ENCODE assay signal across 9 cellular contexts in the genomic region with DNA sequence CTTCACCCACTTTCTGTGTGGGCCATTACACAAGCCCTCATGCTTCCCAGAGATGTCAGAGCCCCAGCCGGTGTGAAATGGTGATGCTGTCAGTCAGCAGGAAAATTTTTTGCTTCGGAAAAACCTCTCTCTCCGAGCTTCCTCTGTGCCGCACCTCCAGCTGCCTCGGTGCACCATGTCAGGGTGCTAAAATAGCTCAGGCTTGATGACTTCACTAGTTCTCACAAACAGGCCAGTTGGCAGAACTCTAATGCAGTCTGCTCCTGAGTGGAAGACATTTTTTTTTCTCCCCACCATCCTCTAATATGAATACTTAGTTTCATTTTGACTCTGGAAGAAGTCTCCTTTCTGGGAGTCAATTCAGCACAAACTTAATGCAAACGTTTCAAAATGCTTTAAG.
DNase-seq lines count a peak whose midpoint lies in the region; ATAC-seq, FAIRE-seq and TF ChIP-seq lines count a peak whose summit lies in the region.
"Had no signal": no experiment of that assay in that cellular context is flagged by ENCODE, and none has a peak within 500 bp of the region (broad histone marks: within the 10 kb centered on the region; RNA-seq: fewer than 3 reads in every experiment).

No MANE protein-coding gene starts in this region.

- H2AFZ ChIP-seq in keratinocyte (ENCODE audit: control insufficient read depth, low read length) = no peak overlapping the region

- no peak overlapping the region for H3K56ac ChIP-seq in mesendoderm (ENCODE audit: low read length)

- H2BK120ac ChIP-seq in mesendoderm (ENCODE audit: low read depth, low read length) = no peak overlapping the region

- H3K4ac ChIP-seq in mesendoderm (ENCODE audit: low read depth, low read length) = no peak overlapping the region

- FAIRE-seq in keratinocyte (lab: Jason Lieb, UNC) = peak; percentile 26
- FAIRE-seq: colon had no signal

- no peak for DNase-seq in activated naive CD4-positive, alpha-beta T cell treated with anti-CD3 and anti-CD28 coated beads, Interleukin-2, amount 50 U/mL, for 72 hours (ENCODE audit: low spot score in 2 of 2)
- no peak for DNase-seq in keratinocyte (ENCODE audit: low read depth, low spot score)
- peak; percentile 32 for DNase-seq in stimulated activated naive CD8-positive, alpha-beta T cell treated with anti-CD3 and anti-CD28 coated beads, Interleukin-15, Interleukin-2, amounts not matched to agents 100 U/mL and 50 U/mL, for 24 hours
- DNase-seq in DMS79 (lab: John Stamatoyannopoulos, UW) = no peak
- no peak for DNase-seq in mesendoderm

- H3K4me3 ChIP-seq in BLaER1 = peak overlapping the region; percentile 61
- H3K4me3 ChIP-seq in keratinocyte (ENCODE audit: control insufficient read depth in 2 of 3, extremely low read depth in 1 of 3, insufficient read depth in 2 of 3, low read depth in 1 of 3, low read length in 3 of 3) = no peak overlapping the region
- no peak overlapping the region for H3K4me3 ChIP-seq in mesendoderm (ENCODE audit: low read length)

- dilution Hi-C loops in keratinocyte (cut with MboI; ENCODE audit: extremely low pct_ligation_motif_present, low sequenced_read_pairs) = no loop called here

- ATAC-seq in GM19455 (IDR thresholded peaks at IDR 0.05; ENCODE audit: unreplicated experiment) (peak; percentile 70), HG03469 (IDR thresholded peaks at IDR 0.05; ENCODE audit: unreplicated experiment) (peak; percentile 70)
- ATAC-seq in activated naive CD4-positive, alpha-beta T cell treated with anti-CD3 and anti-CD28 coated beads, Interleukin-2, amount 50 U/mL, for 72 hours = peak; percentile 49 to 81
- ATAC-seq in stimulated activated naive CD8-positive, alpha-beta T cell treated with anti-CD3 and anti-CD28 coated beads, Interleukin-15, Interleukin-2, amounts not matched to agents 100 U/mL and 50 U/mL, for 24 hours = peak; percentile 82

- H2AK5ac ChIP-seq in mesendoderm (ENCODE audit: low read length) = no peak overlapping the region

- H2BK15ac ChIP-seq in mesendoderm (replicated peaks; ENCODE audit: low read depth) = no peak overlapping the region

- H3K27me3 ChIP-seq in BLaER1 = no peaks in the 10 kb centered on the region
- no peaks in the 10 kb centered on the region for H3K27me3 ChIP-seq in keratinocyte (ENCODE audit: control insufficient read depth, extremely low read depth, insufficient read depth, low read length)
- H3K27me3 ChIP-seq in mesendoderm (ENCODE audit: insufficient read depth, low read length, poor library complexity) = no peaks in the 10 kb centered on the region

- no CpG with 5 or more reads among the region's 6 CpGs for WGBS in mesendoderm (ENCODE audit: extremely low coverage, insufficient coverage, low lambda C conversion rate)

- H3K9ac ChIP-seq in BLaER1 (peak overlapping the region; percentile 84), keratinocyte (ENCODE audit: control insufficient read depth, extremely low read depth, insufficient read depth, low read length) (no peak overlapping the region), mesendoderm (ENCODE audit: low read length) (no peak overlapping the region)

- no peak overlapping the region for H4K8ac ChIP-seq in mesendoderm (ENCODE audit: low read depth, low read length)

- H3K9me3 Mint-ChIP-seq in activated naive CD4-positive, alpha-beta T cell treated with anti-CD3 and anti-CD28 coated beads, Interleukin-2, amount 50 U/mL, for 72 hours = peaks cover 0 to 6% of the 10 kb centered on the region in 2 donors

- H3K79me1 ChIP-seq in mesendoderm (ENCODE audit: low read length) = peaks cover 2% of the 10 kb centered on the region

- peak overlapping the region; percentile 93 for H3K4me2 ChIP-seq in BLaER1
- peak overlapping the region; percentile 11 for H3K4me2 ChIP-seq in keratinocyte (ENCODE audit: control insufficient read depth, extremely low read depth, insufficient read depth, low read depth, low read length)
- H3K4me2 ChIP-seq in mesendoderm (ENCODE audit: low read length) = no peak overlapping the region

- H3K9me3 ChIP-seq in BLaER1 (peaks cover 19% of the 10 kb centered on the region), keratinocyte (ENCODE audit: control insufficient read depth, low read depth, low read length) (no peaks in the 10 kb centered on the region)

- no peaks in the 10 kb centered on the region for H3K9me1 ChIP-seq in keratinocyte (ENCODE audit: control insufficient read depth, extremely low read depth, insufficient read depth, low read length)

- H4K20me1 ChIP-seq in BLaER1 (no peaks in the 10 kb centered on the region), keratinocyte (ENCODE audit: control insufficient read depth, extremely low read depth, insufficient read depth, low read length) (no peaks in the 10 kb centered on the region)

- no peaks in the 10 kb centered on the region; the same call in 1 of the 2 replicates for H3K36me3 ChIP-seq in BLaER1
- H3K36me3 ChIP-seq in keratinocyte (ENCODE audit: control insufficient read depth in 2 of 2, extremely low read depth in 1 of 2, insufficient read depth in 2 of 2, low read length in 2 of 2) = no peaks in the 10 kb centered on the region
- H3K36me3 ChIP-seq in mesendoderm (ENCODE audit: control insufficient read depth, insufficient read depth, low read length) = no peaks in the 10 kb centered on the region

- H3K18ac ChIP-seq in mesendoderm (ENCODE audit: low read length) = no peak overlapping the region

- no peak overlapping the region for H2BK5ac ChIP-seq in mesendoderm (ENCODE audit: low read length)

- H3K36me3 Mint-ChIP-seq in activated naive CD4-positive, alpha-beta T cell treated with anti-CD3 and anti-CD28 coated beads, Interleukin-2, amount 50 U/mL, for 72 hours = peaks cover 0 to 24% of the 10 kb centered on the region in 2 donors

- H3K27ac Mint-ChIP-seq in activated naive CD4-positive, alpha-beta T cell treated with anti-CD3 and anti-CD28 coated beads, Interleukin-2, amount 50 U/mL, for 72 hours = peak overlapping the region; percentile 86 to 94

- H3K4me1 ChIP-seq in BLaER1 (peaks cover 63% of the 10 kb centered on the region), keratinocyte (ENCODE audit: control insufficient read depth, extremely low read depth, insufficient read depth, low read length) (peaks cover 3% of the 10 kb centered on the region), mesendoderm (ENCODE audit: control insufficient read depth, low read depth, low read length) (no peaks in the 10 kb centered on the region)

- H3K79me2 ChIP-seq in keratinocyte (ENCODE audit: control insufficient read depth, insufficient read depth, low read length) (peaks cover 5% of the 10 kb centered on the region), mesendoderm (ENCODE audit: control insufficient read depth, insufficient read depth, low read length) (no peaks in the 10 kb centered on the region)

- no peak overlapping the region for H4K5ac ChIP-seq in mesendoderm (ENCODE audit: low read length)

- no peak for TF ChIP-seq CTCF in keratinocyte (optimal IDR thresholded peaks at IDR 0.05 in 1 of 3, IDR thresholded peaks at IDR 0.05 in 1 of 3, conservative IDR thresholded peaks at IDR 0.05 in 1 of 3; ENCODE audit: extremely low read depth in 1 of 3, insufficient read depth in 2 of 3, low read length in 3 of 3)

- H3K27ac ChIP-seq in BLaER1 = peak overlapping the region; percentile 94
- H3K27ac ChIP-seq in keratinocyte (ENCODE audit: control insufficient read depth, insufficient read depth, low read length) = no peak overlapping the region
- H3K27ac ChIP-seq in mesendoderm (ENCODE audit: low read depth, low read length) = no peak overlapping the region

- H3K23ac ChIP-seq in mesendoderm (ENCODE audit: low read length) = no peak overlapping the region
